8 cellular contexts compared by ENCODE assay signal in genomic region chr3:157127831-157128767, GRCh38. TPM values are rescaled to one million over a fixed set of nuclear protein-coding genes. Genes with fewer than 3 reads are reported as not detected.
DNase-seq lines count a peak whose midpoint lies in the region; ATAC-seq and TF ChIP-seq lines count a peak whose summit lies in the region.

No MANE protein-coding gene starts in this region.

- no peak for TF ChIP-seq CTCF in kidney epithelial cell (IDR thresholded peaks at IDR 0.05; ENCODE audit: insufficient read depth, low read length, poor library complexity, severe bottlenecking)

- peak; percentile 44 for ATAC-seq in HG02981 (IDR thresholded peaks at IDR 0.05; ENCODE audit: unreplicated experiment)

- DNase-seq in DMS79 treated with DMSO at 0.1 percent for 48 hours (lab: John Stamatoyannopoulos, UW) (peak; percentile 53), T follicular helper cell (ENCODE audit: low read depth) (peak; percentile 65), amniotic stem cell (lab: John Stamatoyannopoulos, UW) (peak; percentile 65), kidney epithelial cell (ENCODE audit: low read depth) (peak; percentile 93), retina (no peak), ecto neural progenitor cell (ENCODE audit: low spot score) (no peak)
- peak; percentile 21 to 39 (median 36) for DNase-seq in stimulated activated CD4-positive, alpha-beta T cell treated with anti-CD3 and anti-CD28 coated beads, TNF-alpha, amount 100 ng/mL, for 1 hour (ENCODE audit: low read depth in 3 of 3, low spot score in 1 of 3)

- no peaks in the 10 kb centered on the region for H3K36me3 ChIP-seq in kidney epithelial cell (ENCODE audit: control insufficient read depth, insufficient read depth, low read length)

- no peaks in the 10 kb centered on the region for H3K27me3 ChIP-seq in kidney epithelial cell (ENCODE audit: control insufficient read depth, insufficient read depth, low read length)

- H3K4me3 ChIP-seq in kidney epithelial cell (ENCODE audit: low read depth, low read length) = no peak overlapping the region

RNA-seq across cellular contexts. Expression of gene CCNL1, which starts 31.8 kb away (rescaled TPM):
- 99.9 and 108 TPM in 2 replicates for total RNA-seq in kidney epithelial cell

Comparison
In these comparisons a context has a peak if more than half of its experiments do, and no peak if none do; other contexts are left out.
1. DNase-seq: peak in DMS79 treated with DMSO at 0.1 percent for 48 hours (single experiment), T follicular helper cell (single experiment), amniotic stem cell (single experiment), kidney epithelial cell (single experiment) and stimulated activated CD4-positive, alpha-beta T cell treated with anti-CD3 and anti-CD28 coated beads, TNF-alpha, amount 100 ng/mL, for 1 hour (3 of 3); none in retina (single experiment) and ecto neural progenitor cell (single experiment).